Comparison of ENCODE assay signal across 30 cellular contexts in genomic region chr13:29556742-29557141, GRCh38.
"Had no signal": no experiment of that assay in that cellular context is flagged by ENCODE, and none has a peak within 500 bp of the region (broad histone marks: within the 10 kb centered on the region; RNA-seq: fewer than 3 reads in every experiment).

No MANE protein-coding gene starts in this region.

- H3K27ac Mint-ChIP-seq: activated B cell treated with CpG ODN at 0.5 μM for 24 hours; activated CD4-positive, alpha-beta T cell treated with anti-CD3 and anti-CD28 coated beads for 36 hours; activated naive CD4-positive, alpha-beta T cell treated with anti-CD3 and anti-CD28 coated beads, Interleukin-2, amount 50 U/mL, for 72 hours; activated T-cell treated with anti-CD3 and anti-CD28 coated beads, Interleukin-2, amount 50 U/mL, for 72 hours; stimulated activated memory B cell treated with anti-CD40 and anti-IgM and Interleukin-4, amounts not matched to agents 10 μg/mL and 1 μg/mL and 100 μg/mL, for 72 hours; stimulated activated naive CD8-positive, alpha-beta T cell treated with anti-CD3 and anti-CD28 coated beads, Interleukin-15, amount 100 ng/mL, for 72 hours; T-cell; T-helper 2 cell treated with Interferon-gamma antibody and Interleukin-4, amounts not matched to agents 5 μg/mL and 100 μg/mL, for 36 hours; type B pancreatic cell had no signal

- H3K27me3 Mint-ChIP-seq: activated B cell treated with CpG ODN at 0.5 μM for 24 hours; activated CD4-positive, alpha-beta T cell treated with anti-CD3 and anti-CD28 coated beads for 36 hours; naive thymus-derived CD8-positive, alpha-beta T cell; stimulated activated memory B cell treated with anti-CD40 and anti-IgM and Interleukin-4, amounts not matched to agents 10 μg/mL and 1 μg/mL and 100 μg/mL, for 72 hours; stimulated activated naive CD8-positive, alpha-beta T cell treated with anti-CD3 and anti-CD28 coated beads, Interleukin-15, amount 100 ng/mL, for 72 hours; T-cell; type B pancreatic cell had no signal

- H3K4me1 ChIP-seq: pancreas, prostate gland, uterus had no signal

- H3K9me3 ChIP-seq: pancreas, prostate gland, uterus had no signal

- H3K36me3 ChIP-seq: cardiac muscle cell, pancreas, prostate gland, uterus had no signal

- H3K4me3 Mint-ChIP-seq: activated B cell treated with CpG ODN at 0.5 μM for 24 hours; activated CD4-positive, alpha-beta T cell treated with anti-CD3 and anti-CD28 coated beads for 36 hours; activated T-cell treated with anti-CD3 and anti-CD28 coated beads, Interleukin-2, amount 50 U/mL, for 72 hours; naive thymus-derived CD8-positive, alpha-beta T cell; neural crest cell; stimulated activated memory B cell treated with anti-CD40 and anti-IgM and Interleukin-4, amounts not matched to agents 10 μg/mL and 1 μg/mL and 100 μg/mL, for 72 hours; stimulated activated naive CD8-positive, alpha-beta T cell treated with anti-CD3 and anti-CD28 coated beads, Interleukin-15, amount 100 ng/mL, for 72 hours; T-cell; T-helper 2 cell treated with Interferon-gamma antibody and Interleukin-4, amounts not matched to agents 5 μg/mL and 100 μg/mL, for 36 hours; type B pancreatic cell had no signal

- ATAC-seq: activated CD4-positive, alpha-beta T cell treated with anti-CD3 and anti-CD28 coated beads for 36 hours; activated naive CD4-positive, alpha-beta T cell treated with anti-CD3 and anti-CD28 coated beads, Interleukin-2, amount 50 U/mL, for 72 hours; activated T-cell treated with anti-CD3 and anti-CD28 coated beads, Interleukin-2, amount 50 U/mL, for 72 hours; left ventricle myocardium superior; naive thymus-derived CD8-positive, alpha-beta T cell; pancreas; stimulated activated memory B cell treated with anti-CD40 and anti-IgM and Interleukin-4, amounts not matched to agents 10 μg/mL and 1 μg/mL and 100 μg/mL, for 72 hours; stimulated activated naive CD8-positive, alpha-beta T cell treated with anti-CD3 and anti-CD28 coated beads, Interleukin-15, amount 100 ng/mL, for 72 hours; T-cell had no signal

- H3K27me3 ChIP-seq: cardiac muscle cell, dorsolateral prefrontal cortex, pancreas, uterus had no signal

- DNase-seq: activated B cell treated with CpG ODN at 0.5 μM for 24 hours; activated CD4-positive, alpha-beta T cell treated with anti-CD3 and anti-CD28 coated beads for 36 hours; activated naive CD4-positive, alpha-beta T cell; activated T-cell treated with anti-CD3 and anti-CD28 coated beads for 4 hours; activated T-cell treated with anti-CD3 and anti-CD28 coated beads, Interleukin-2, amount 50 U/mL, for 72 hours; cerebellar nuclear complex; dorsolateral prefrontal cortex; effector memory CD4-positive, alpha-beta T cell; left ventricle myocardium superior; mammary epithelial cell; naive thymus-derived CD8-positive, alpha-beta T cell; nucleus accumbens; pancreas; retina; stimulated activated CD4-positive, alpha-beta T cell treated with anti-CD3 and anti-CD28 coated beads, Interleukin-1b, Interleukin-23, amount 100 ng/mL, for 48 hours; stimulated activated CD4-positive, alpha-beta T cell treated with anti-CD3 and anti-CD28 coated beads, Interleukin-4, amount 100 ng/mL, for 4 hours; stimulated activated CD8-positive, alpha-beta memory T cell treated with anti-CD3 and anti-CD28 coated beads, Interleukin-4, amount 100 ng/mL, for 48 hours; stimulated activated naive CD8-positive, alpha-beta T cell treated with anti-CD3 and anti-CD28 coated beads, Interleukin-15, amount 100 ng/mL, for 72 hours; substantia nigra; T-cell; uterus had no signal

- H3K27ac ChIP-seq: cardiac muscle cell, coronary artery, dorsolateral prefrontal cortex, pancreas, prostate gland, uterus had no signal

- H3K4me3 ChIP-seq: cardiac muscle cell, coronary artery, dorsolateral prefrontal cortex, pancreas, prostate gland, smooth muscle cell, uterus had no signal
